Comparison of ENCODE assay signal across 1 cellular context in the genomic region with DNA sequence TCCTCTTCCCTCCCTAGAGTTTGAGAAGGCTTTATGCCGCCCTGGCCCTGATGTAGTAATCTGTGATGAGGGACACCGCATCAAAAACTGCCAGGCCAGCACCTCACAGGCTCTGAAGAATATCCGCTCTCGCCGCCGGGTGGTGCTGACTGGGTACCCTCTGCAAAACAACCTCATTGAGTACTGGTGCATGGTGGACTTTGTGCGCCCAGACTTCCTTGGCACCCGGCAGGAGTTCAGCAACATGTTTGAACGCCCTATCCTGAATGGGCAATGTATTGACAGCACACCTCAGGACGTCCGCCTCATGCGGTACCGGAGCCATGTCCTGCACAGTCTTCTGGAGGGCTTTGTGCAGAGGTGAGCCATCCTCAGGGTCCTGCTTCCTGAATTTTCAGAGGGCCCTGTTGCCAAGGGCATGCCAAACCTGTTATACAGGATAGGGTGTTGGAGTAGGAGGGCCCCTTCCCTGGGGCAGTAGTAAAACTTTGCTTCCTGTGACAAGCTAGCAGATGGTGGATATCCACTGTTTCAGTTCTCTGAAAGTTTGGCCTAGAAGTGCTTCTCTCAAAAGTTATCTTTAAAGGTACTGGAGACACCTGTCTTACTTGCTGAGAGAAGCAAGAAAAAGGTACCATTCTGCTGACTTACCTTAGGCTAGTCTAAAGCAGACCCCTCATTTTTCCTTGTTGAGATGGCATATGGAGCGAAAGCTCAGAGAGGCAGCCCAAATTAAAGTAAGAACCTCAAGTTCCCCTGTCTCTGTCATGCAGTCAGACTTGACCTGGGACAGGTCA.
TF ChIP-seq lines count a peak whose summit lies in the region.

No MANE protein-coding gene starts in this region.

TF ChIP-seq in HCT116, 20 proteins besides CTCF, POLR2A, EP300 and RAD21 (continued from another document):
- TF ChIP-seq, protein P1, sequence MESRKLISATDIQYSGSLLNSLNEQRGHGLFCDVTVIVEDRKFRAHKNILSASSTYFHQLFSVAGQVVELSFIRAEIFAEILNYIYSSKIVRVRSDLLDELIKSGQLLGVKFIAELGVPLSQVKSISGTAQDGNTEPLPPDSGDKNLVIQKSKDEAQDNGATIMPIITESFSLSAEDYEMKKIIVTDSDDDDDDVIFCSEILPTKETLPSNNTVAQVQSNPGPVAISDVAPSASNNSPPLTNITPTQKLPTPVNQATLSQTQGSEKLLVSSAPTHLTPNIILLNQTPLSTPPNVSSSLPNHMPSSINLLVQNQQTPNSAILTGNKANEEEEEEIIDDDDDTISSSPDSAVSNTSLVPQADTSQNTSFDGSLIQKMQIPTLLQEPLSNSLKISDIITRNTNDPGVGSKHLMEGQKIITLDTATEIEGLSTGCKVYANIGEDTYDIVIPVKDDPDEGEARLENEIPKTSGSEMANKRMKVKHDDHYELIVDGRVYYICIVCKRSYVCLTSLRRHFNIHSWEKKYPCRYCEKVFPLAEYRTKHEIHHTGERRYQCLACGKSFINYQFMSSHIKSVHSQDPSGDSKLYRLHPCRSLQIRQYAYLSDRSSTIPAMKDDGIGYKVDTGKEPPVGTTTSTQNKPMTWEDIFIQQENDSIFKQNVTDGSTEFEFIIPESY (IDR thresholded peaks at IDR 0.05; ENCODE audit: extremely low read depth, insufficient replicate concordance, low read length), result no peak
- no peak for TF ChIP-seq FOSL1 (IDR thresholded peaks at IDR 0.05; ENCODE audit: low read depth)
- TF ChIP-seq POLR2AphosphoS5 (IDR thresholded peaks at IDR 0.05; ENCODE audit: low read depth, low read length), result no peak
- no peak for TF ChIP-seq TCF7L2 (IDR thresholded peaks at IDR 0.05; ENCODE audit: borderline replicate concordance, extremely low read depth, insufficient read depth, insufficient read length)
- TF ChIP-seq ZNF274 (IDR thresholded peaks at IDR 0.05; ENCODE audit: low read depth, low read length), result no peak
- TF ChIP-seq, protein P2, sequence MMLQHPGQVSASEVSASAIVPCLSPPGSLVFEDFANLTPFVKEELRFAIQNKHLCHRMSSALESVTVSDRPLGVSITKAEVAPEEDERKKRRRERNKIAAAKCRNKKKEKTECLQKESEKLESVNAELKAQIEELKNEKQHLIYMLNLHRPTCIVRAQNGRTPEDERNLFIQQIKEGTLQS (IDR thresholded peaks at IDR 0.05), result no peak
- TF ChIP-seq EZH2 (IDR thresholded peaks at IDR 0.05), result no peak
- TF ChIP-seq, protein P3, sequence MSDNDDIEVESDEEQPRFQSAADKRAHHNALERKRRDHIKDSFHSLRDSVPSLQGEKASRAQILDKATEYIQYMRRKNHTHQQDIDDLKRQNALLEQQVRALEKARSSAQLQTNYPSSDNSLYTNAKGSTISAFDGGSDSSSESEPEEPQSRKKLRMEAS (IDR thresholded peaks at IDR 0.05), result no peak
- no peak for TF ChIP-seq CEBPB (IDR thresholded peaks at IDR 0.05; ENCODE audit: low read depth)
- no peak for TF ChIP-seq YY1 (IDR thresholded peaks at IDR 0.05; ENCODE audit: extremely low read depth, insufficient replicate concordance, low read depth, low read length)
- no peak for TF ChIP-seq EZH2phosphoT487 (IDR thresholded peaks at IDR 0.05; ENCODE audit: borderline replicate concordance)
- TF ChIP-seq ELF1 (IDR thresholded peaks at IDR 0.05; ENCODE audit: borderline replicate concordance, low read depth), result no peak
